In the genomic region with DNA sequence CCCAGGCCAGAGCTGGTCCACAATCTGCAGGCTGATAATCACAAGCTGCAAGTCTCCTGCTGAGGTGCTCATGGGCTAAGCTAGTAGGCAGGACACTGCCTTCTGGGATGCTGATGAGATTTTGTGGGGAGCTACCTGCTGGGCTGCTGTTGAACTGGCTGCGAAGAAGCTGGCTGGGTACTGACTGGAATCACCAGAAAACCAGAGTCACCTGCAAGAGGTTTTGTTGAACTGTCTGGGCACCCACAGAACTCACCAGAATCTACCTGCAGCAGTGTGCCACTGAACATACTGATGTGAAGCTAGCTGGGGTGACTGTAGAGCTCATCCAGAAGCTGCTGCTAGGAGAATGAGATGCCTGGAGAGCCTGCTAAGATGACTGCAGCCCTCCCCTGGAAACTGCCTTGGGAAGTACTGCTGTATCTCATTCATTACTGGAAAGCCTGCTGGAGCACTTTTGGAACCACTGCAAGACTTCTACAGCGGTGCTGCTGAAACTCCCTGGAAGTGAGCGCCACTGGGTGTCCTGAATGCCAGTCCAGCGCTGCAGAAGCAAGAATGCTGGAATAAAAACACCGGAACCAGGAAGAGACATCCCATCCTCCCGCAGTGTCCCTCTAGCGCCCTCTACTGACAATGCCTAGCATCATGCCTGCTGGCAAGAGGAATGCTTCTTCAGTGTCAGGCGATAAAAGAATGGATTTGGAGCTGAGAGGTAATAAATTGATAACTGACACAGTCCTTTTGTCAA, we compare ENCODE assay signal across 8 cellular contexts.
DNase-seq lines count a peak whose midpoint lies in the region; ATAC-seq lines count a peak whose summit lies in the region.

No MANE protein-coding gene starts in this region.

- no peak overlapping the region for H3K4me3 Mint-ChIP-seq in activated CD8-positive, alpha-beta T cell treated with anti-CD3 and anti-CD28 coated beads, Interleukin-2, amount 10 ng/mL, durations not matched to agents 7 days and 5 days

- POLR2A ChIA-PET in activated CD8-positive, alpha-beta T cell treated with anti-CD3 and anti-CD28 coated beads, Interleukin-2, amount 10 ng/mL, durations not matched to agents 7 days and 5 days (lab: Charles Lee) = no interaction called here

- CTCF ChIA-PET in activated CD8-positive, alpha-beta T cell treated with anti-CD3 and anti-CD28 coated beads, Interleukin-2, amount 10 ng/mL, durations not matched to agents 7 days and 5 days (lab: Charles Lee) = interaction anchor here (0.6 to 2.9 kb wide), 39 partner anchors 8 to 371 kb away, joined by 3 to 33 read pairs (median 3); no protein-coding TSS in a partner anchor

- DNase-seq in EH (ENCODE audit: low read depth) = peak; percentile 86
- peak; percentile 26 for DNase-seq in NCI-H524 treated with DMSO at 0.1 percent for 48 hours (lab: John Stamatoyannopoulos, UW)
- DNase-seq in activated CD8-positive, alpha-beta T cell treated with anti-CD3 and anti-CD28 coated beads, Interleukin-2, amount 10 ng/mL, durations not matched to agents 7 days and 5 days = peak; percentile 64
- DNase-seq in mucosa of gallbladder (ENCODE audit: low spot score) = peak; percentile 70
- peak; percentile 70 for DNase-seq in stromal cell of bone marrow (ENCODE audit: low read depth)

- peaks cover 16% of the 10 kb centered on the region for H3K27me3 Mint-ChIP-seq in activated CD8-positive, alpha-beta T cell treated with anti-CD3 and anti-CD28 coated beads, Interleukin-2, amount 10 ng/mL, durations not matched to agents 7 days and 5 days (ENCODE audit: low read depth)

- ATAC-seq in HG02885 (IDR thresholded peaks at IDR 0.05; ENCODE audit: poor library complexity, unreplicated experiment) = peak; percentile 62
- peak; percentile 36 for ATAC-seq in activated CD8-positive, alpha-beta T cell treated with anti-CD3 and anti-CD28 coated beads, Interleukin-2, amount 10 ng/mL, durations not matched to agents 7 days and 5 days
- peak; percentile 75 for ATAC-seq in esophagus mucosa
- ATAC-seq in HG02623 (IDR thresholded peaks at IDR 0.05; ENCODE audit: unreplicated experiment) = no peak

- peaks cover 8% of the 10 kb centered on the region for H3K4me1 Mint-ChIP-seq in activated CD8-positive, alpha-beta T cell treated with anti-CD3 and anti-CD28 coated beads, Interleukin-2, amount 10 ng/mL, durations not matched to agents 7 days and 5 days (ENCODE audit: low read depth)

- H3K9me3 Mint-ChIP-seq in activated CD8-positive, alpha-beta T cell treated with anti-CD3 and anti-CD28 coated beads, Interleukin-2, amount 10 ng/mL, durations not matched to agents 7 days and 5 days (ENCODE audit: insufficient read depth) = peaks cover 9% of the 10 kb centered on the region

- no peak overlapping the region for H3K27ac Mint-ChIP-seq in activated CD8-positive, alpha-beta T cell treated with anti-CD3 and anti-CD28 coated beads, Interleukin-2, amount 10 ng/mL, durations not matched to agents 7 days and 5 days

- H3K36me3 Mint-ChIP-seq in activated CD8-positive, alpha-beta T cell treated with anti-CD3 and anti-CD28 coated beads, Interleukin-2, amount 10 ng/mL, durations not matched to agents 7 days and 5 days (ENCODE audit: low read depth) = peaks cover 3% of the 10 kb centered on the region

Comparison
In these comparisons a context has a peak if more than half of its experiments do, and no peak if none do; other contexts are left out.
1. DNase-seq: peak in every context shown above with its lines; median percentile 86 in EH; 70 in mucosa of gallbladder; 70 in stromal cell of bone marrow; 64 in activated CD8-positive, alpha-beta T cell treated with anti-CD3 and anti-CD28 coated beads, Interleukin-2, amount 10 ng/mL, durations not matched to agents 7 days and 5 days; 26 in NCI-H524 treated with DMSO at 0.1 percent for 48 hours.